2 cellular contexts compared by ENCODE assay signal in the genomic region with DNA sequence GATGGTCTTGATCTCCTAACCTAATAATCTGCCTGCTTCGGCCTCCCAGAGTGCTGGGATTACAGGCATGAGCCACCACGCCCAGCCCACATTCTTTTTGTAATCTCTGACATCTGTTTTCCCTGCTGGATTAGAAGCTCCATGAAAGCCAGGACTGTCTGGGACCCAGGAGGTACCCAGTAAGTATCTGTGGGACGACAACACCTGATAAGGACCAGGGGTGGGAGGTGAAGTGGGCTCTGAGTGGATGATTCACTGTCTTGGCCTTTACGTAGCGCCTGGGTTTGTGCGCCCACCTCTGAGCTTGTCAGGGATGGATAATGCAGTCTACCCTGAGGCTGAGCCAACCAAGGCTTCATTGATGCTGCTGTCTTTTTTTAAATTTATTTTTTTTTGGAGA.
TF ChIP-seq lines count a peak whose summit lies in the region.

No MANE protein-coding gene starts in this region.

TF ChIP-seq in A549, 52 proteins besides CTCF, POLR2A, EP300 and RAD21 (continued from another document):
- TF ChIP-seq PHF8 (IDR thresholded peaks at IDR 0.05; ENCODE audit: borderline replicate concordance, low read depth) = no peak
- TF ChIP-seq, protein P1, sequence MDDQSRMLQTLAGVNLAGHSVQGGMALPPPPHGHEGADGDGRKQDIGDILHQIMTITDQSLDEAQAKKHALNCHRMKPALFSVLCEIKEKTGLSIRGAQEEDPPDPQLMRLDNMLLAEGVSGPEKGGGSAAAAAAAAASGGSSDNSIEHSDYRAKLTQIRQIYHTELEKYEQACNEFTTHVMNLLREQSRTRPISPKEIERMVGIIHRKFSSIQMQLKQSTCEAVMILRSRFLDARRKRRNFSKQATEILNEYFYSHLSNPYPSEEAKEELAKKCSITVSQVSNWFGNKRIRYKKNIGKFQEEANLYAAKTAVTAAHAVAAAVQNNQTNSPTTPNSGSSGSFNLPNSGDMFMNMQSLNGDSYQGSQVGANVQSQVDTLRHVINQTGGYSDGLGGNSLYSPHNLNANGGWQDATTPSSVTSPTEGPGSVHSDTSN (IDR thresholded peaks at IDR 0.05) = no peak
- TF ChIP-seq, protein P2, sequence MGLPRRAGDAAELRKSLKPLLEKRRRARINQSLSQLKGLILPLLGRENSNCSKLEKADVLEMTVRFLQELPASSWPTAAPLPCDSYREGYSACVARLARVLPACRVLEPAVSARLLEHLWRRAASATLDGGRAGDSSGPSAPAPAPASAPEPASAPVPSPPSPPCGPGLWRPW (IDR thresholded peaks at IDR 0.05) = no peak
- TF ChIP-seq CHD2 (IDR thresholded peaks at IDR 0.05; ENCODE audit: low read length, partially characterized antibody) = no peak
- TF ChIP-seq, protein P3, sequence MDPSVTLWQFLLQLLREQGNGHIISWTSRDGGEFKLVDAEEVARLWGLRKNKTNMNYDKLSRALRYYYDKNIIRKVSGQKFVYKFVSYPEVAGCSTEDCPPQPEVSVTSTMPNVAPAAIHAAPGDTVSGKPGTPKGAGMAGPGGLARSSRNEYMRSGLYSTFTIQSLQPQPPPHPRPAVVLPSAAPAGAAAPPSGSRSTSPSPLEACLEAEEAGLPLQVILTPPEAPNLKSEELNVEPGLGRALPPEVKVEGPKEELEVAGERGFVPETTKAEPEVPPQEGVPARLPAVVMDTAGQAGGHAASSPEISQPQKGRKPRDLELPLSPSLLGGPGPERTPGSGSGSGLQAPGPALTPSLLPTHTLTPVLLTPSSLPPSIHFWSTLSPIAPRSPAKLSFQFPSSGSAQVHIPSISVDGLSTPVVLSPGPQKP (IDR thresholded peaks at IDR 0.05; ENCODE audit: low read depth, low read length) = no peak
- no peak for TF ChIP-seq FOSL2 (IDR thresholded peaks at IDR 0.05)
- no peak for TF ChIP-seq FOSL2 (CRISPR knock-in tag; IDR thresholded peaks at IDR 0.05)
- no peak for TF ChIP-seq KDM1A (IDR thresholded peaks at IDR 0.05; ENCODE audit: low read depth)
- TF ChIP-seq, protein P4, sequence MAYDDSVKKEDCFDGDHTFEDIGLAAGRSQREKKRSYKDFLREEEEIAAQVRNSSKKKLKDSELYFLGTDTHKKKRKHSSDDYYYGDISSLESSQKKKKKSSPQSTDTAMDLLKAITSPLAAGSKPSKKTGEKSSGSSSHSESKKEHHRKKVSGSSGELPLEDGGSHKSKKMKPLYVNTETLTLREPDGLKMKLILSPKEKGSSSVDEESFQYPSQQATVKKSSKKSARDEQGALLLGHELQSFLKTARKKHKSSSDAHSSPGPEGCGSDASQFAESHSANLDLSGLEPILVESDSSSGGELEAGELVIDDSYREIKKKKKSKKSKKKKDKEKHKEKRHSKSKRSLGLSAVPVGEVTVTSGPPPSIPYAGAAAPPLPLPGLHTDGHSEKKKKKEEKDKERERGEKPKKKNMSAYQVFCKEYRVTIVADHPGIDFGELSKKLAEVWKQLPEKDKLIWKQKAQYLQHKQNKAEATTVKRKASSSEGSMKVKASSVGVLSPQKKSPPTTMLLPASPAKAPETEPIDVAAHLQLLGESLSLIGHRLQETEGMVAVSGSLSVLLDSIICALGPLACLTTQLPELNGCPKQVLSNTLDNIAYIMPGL (CRISPR knock-in tag; IDR thresholded peaks at IDR 0.05; ENCODE audit: borderline replicate concordance) = no peak
- TF ChIP-seq MYC (IDR thresholded peaks at IDR 0.05; ENCODE audit: borderline replicate concordance, low read length) = no peak
- no peak for TF ChIP-seq ESRRA (IDR thresholded peaks at IDR 0.05; ENCODE audit: borderline replicate concordance, low read length)
- no peak for TF ChIP-seq CEBPB (IDR thresholded peaks at IDR 0.05)
- TF ChIP-seq CBX2 (IDR thresholded peaks at IDR 0.05; ENCODE audit: borderline replicate concordance, low read depth) = no peak
- TF ChIP-seq CBX8 (IDR thresholded peaks at IDR 0.05) = no peak
- TF ChIP-seq CHD4 (IDR thresholded peaks at IDR 0.05; ENCODE audit: borderline replicate concordance) = no peak
- TF ChIP-seq, protein P5, sequence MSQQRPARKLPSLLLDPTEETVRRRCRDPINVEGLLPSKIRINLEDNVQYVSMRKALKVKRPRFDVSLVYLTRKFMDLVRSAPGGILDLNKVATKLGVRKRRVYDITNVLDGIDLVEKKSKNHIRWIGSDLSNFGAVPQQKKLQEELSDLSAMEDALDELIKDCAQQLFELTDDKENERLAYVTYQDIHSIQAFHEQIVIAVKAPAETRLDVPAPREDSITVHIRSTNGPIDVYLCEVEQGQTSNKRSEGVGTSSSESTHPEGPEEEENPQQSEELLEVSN (IDR thresholded peaks at IDR 0.05; ENCODE audit: borderline replicate concordance, low read depth) = no peak
- no peak for TF ChIP-seq HOXA7 (CRISPR knock-in tag; IDR thresholded peaks at IDR 0.05)

TF ChIP-seq in HEK293, 187 proteins besides CTCF, POLR2A, EP300 and RAD21:
- TF ChIP-seq ZNF707 (tag by site-specific recombination; IDR thresholded peaks at IDR 0.05) = no peak
- peak; percentile 97 for TF ChIP-seq ZFHX2 (tag by site-specific recombination; conservative IDR thresholded peaks at IDR 0.05)
- 0 out of 2 replicates have a peak, but pooled peaks have one; percentile 25 for TF ChIP-seq ZNF10 (tag by site-specific recombination; IDR thresholded peaks at IDR 0.05)
- no peak for TF ChIP-seq MEIS1 (CRISPR knock-in tag; IDR thresholded peaks at IDR 0.05; ENCODE audit: borderline replicate concordance)
- TF ChIP-seq EGR2 (tag by site-specific recombination; IDR thresholded peaks at IDR 0.05; ENCODE audit: low read depth) = peak; percentile 96
- no peak for TF ChIP-seq ZNF654 (tag by site-specific recombination; IDR thresholded peaks at IDR 0.05; ENCODE audit: low read depth)
- peak; percentile 75 for TF ChIP-seq GLIS1 (tag by site-specific recombination; IDR thresholded peaks at IDR 0.05)
- no peak for TF ChIP-seq ZNF830 (tag by site-specific recombination; IDR thresholded peaks at IDR 0.05; ENCODE audit: low read depth)
